In the genomic region with DNA sequence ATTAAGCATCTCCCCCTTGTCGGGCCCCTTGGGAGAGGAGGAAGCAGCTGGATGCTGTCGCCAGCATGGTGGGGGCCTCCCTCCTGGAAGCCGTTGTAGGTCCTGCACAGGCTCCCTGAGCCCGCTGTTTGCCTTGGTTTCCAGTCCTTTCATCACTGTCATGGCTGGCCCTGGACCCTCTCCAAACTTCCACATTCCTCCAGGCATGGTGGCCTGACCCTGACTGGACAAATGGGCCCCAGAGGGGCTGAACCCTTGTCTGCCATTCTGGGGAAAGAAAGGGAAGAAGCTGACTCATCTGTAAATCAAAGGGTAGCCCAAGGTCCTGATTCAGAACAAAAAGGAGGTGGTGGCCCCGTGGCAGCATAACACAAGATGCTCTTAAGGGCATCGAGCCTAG, we compare ENCODE assay signal across 1 cellular context.
TF ChIP-seq lines count a peak whose summit lies in the region.

No MANE protein-coding gene starts in this region.

TF ChIP-seq in GM23338, 12 proteins besides CTCF, POLR2A, EP300 and RAD21:
- no peak for TF ChIP-seq ZNF331 (CRISPR knock-in tag; IDR thresholded peaks at IDR 0.05; ENCODE audit: low read depth)
- TF ChIP-seq NANOG (IDR thresholded peaks at IDR 0.05; ENCODE audit: borderline replicate concordance) = no peak
- TF ChIP-seq, protein P1, sequence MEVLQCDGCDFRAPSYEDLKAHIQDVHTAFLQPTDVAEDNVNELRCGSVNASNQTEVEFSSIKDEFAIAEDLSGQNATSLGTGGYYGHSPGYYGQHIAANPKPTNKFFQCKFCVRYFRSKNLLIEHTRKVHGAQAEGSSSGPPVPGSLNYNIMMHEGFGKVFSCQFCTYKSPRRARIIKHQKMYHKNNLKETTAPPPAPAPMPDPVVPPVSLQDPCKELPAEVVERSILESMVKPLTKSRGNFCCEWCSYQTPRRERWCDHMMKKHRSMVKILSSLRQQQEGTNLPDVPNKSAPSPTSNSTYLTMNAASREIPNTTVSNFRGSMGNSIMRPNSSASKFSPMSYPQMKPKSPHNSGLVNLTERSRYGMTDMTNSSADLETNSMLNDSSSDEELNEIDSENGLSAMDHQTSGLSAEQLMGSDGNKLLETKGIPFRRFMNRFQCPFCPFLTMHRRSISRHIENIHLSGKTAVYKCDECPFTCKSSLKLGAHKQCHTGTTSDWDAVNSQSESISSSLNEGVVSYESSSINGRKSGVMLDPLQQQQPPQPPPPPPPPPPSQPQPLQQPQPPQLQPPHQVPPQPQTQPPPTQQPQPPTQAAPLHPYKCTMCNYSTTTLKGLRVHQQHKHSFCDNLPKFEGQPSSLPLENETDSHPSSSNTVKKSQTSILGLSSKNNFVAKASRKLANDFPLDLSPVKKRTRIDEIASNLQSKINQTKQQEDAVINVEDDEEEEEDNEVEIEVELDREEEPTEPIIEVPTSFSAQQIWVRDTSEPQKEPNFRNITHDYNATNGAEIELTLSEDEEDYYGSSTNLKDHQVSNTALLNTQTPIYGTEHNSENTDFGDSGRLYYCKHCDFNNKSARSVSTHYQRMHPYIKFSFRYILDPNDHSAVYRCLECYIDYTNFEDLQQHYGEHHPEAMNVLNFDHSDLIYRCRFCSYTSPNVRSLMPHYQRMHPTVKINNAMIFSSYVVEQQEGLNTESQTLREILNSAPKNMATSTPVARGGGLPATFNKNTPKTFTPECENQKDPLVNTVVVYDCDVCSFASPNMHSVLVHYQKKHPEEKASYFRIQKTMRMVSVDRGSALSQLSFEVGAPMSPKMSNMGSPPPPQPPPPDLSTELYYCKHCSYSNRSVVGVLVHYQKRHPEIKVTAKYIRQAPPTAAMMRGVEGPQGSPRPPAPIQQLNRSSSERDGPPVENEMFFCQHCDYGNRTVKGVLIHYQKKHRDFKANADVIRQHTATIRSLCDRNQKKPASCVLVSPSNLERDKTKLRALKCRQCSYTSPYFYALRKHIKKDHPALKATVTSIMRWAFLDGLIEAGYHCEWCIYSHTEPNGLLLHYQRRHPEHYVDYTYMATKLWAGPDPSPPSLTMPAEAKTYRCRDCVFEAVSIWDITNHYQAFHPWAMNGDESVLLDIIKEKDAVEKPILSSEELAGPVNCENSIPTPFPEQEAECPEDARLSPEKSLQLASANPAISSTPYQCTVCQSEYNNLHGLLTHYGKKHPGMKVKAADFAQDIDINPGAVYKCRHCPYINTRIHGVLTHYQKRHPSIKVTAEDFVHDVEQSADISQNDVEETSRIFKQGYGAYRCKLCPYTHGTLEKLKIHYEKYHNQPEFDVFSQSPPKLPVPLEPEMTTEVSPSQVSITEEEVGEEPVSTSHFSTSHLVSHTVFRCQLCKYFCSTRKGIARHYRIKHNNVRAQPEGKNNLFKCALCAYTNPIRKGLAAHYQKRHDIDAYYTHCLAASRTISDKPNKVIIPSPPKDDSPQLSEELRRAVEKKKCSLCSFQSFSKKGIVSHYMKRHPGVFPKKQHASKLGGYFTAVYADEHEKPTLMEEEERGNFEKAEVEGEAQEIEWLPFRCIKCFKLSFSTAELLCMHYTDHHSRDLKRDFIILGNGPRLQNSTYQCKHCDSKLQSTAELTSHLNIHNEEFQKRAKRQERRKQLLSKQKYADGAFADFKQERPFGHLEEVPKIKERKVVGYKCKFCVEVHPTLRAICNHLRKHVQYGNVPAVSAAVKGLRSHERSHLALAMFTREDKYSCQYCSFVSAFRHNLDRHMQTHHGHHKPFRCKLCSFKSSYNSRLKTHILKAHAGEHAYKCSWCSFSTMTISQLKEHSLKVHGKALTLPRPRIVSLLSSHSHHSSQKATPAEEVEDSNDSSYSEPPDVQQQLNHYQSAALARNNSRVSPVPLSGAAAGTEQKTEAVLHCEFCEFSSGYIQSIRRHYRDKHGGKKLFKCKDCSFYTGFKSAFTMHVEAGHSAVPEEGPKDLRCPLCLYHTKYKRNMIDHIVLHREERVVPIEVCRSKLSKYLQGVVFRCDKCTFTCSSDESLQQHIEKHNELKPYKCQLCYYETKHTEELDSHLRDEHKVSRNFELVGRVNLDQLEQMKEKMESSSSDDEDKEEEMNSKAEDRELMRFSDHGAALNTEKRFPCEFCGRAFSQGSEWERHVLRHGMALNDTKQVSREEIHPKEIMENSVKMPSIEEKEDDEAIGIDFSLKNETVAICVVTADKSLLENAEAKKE (CRISPR knock-in tag; IDR thresholded peaks at IDR 0.05) = no peak
- no peak for TF ChIP-seq JUNB (IDR thresholded peaks at IDR 0.05; ENCODE audit: unreplicated experiment)
- TF ChIP-seq POLR2AphosphoS5 (IDR thresholded peaks at IDR 0.05; ENCODE audit: low read depth) = no peak
- TF ChIP-seq EZH2phosphoT487 (IDR thresholded peaks at IDR 0.05; ENCODE audit: unreplicated experiment) = no peak
- TF ChIP-seq ZNF114 (CRISPR knock-in tag; IDR thresholded peaks at IDR 0.05) = no peak
- TF ChIP-seq, protein P2, sequence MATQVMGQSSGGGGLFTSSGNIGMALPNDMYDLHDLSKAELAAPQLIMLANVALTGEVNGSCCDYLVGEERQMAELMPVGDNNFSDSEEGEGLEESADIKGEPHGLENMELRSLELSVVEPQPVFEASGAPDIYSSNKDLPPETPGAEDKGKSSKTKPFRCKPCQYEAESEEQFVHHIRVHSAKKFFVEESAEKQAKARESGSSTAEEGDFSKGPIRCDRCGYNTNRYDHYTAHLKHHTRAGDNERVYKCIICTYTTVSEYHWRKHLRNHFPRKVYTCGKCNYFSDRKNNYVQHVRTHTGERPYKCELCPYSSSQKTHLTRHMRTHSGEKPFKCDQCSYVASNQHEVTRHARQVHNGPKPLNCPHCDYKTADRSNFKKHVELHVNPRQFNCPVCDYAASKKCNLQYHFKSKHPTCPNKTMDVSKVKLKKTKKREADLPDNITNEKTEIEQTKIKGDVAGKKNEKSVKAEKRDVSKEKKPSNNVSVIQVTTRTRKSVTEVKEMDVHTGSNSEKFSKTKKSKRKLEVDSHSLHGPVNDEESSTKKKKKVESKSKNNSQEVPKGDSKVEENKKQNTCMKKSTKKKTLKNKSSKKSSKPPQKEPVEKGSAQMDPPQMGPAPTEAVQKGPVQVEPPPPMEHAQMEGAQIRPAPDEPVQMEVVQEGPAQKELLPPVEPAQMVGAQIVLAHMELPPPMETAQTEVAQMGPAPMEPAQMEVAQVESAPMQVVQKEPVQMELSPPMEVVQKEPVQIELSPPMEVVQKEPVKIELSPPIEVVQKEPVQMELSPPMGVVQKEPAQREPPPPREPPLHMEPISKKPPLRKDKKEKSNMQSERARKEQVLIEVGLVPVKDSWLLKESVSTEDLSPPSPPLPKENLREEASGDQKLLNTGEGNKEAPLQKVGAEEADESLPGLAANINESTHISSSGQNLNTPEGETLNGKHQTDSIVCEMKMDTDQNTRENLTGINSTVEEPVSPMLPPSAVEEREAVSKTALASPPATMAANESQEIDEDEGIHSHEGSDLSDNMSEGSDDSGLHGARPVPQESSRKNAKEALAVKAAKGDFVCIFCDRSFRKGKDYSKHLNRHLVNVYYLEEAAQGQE (IDR thresholded peaks at IDR 0.05; ENCODE audit: unreplicated experiment) = no peak
- no peak for TF ChIP-seq EZH2 (IDR thresholded peaks at IDR 0.05; ENCODE audit: low read depth, unreplicated experiment)
- TF ChIP-seq, protein P3, sequence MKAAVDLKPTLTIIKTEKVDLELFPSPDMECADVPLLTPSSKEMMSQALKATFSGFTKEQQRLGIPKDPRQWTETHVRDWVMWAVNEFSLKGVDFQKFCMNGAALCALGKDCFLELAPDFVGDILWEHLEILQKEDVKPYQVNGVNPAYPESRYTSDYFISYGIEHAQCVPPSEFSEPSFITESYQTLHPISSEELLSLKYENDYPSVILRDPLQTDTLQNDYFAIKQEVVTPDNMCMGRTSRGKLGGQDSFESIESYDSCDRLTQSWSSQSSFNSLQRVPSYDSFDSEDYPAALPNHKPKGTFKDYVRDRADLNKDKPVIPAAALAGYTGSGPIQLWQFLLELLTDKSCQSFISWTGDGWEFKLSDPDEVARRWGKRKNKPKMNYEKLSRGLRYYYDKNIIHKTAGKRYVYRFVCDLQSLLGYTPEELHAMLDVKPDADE (IDR thresholded peaks at IDR 0.05) = no peak
- no peak for TF ChIP-seq CREB1 (CRISPR knock-in tag; IDR thresholded peaks at IDR 0.05; ENCODE audit: low read depth)
- no peak for TF ChIP-seq STAT1 (IDR thresholded peaks at IDR 0.05; ENCODE audit: unreplicated experiment)
